Comparison of ENCODE assay signal across 14 cellular contexts in the genomic region with DNA sequence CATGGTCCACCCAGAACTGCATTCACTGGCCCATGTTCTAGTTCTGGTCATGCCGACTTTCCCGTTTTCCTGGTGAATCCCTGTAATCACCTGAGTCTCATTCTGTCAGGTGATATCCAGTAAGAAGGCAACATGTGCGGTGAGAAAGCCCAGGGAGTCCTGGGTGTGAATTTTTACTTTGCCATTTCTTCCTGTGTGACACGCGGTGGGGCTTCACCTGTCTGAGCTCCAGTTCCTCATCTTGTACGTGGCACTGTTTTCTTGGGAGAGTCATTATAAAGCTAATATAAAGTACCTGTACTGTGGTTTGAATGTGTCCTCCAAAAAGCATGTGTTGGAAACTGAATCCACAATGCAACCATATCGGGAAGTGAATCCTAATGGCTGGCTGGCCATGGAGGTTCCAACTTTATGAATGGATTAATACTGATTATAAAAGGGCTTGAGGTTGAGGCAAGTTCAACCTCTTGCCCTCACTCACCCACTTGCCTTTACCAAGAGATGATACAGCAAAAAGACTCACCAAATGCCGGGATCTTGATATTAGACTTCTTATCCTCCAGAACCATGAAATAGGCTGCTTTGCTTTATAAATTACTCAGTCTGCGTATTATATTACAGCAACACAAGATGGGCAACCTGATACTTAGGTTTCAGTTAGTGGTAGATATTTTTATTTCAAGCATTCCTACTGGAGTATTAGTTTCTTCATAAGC.
DNase-seq lines count a peak whose midpoint lies in the region; ATAC-seq and TF ChIP-seq lines count a peak whose summit lies in the region.
"Had no signal": no experiment of that assay in that cellular context is flagged by ENCODE, and none has a peak within 500 bp of the region (broad histone marks: within the 10 kb centered on the region; RNA-seq: fewer than 3 reads in every experiment).

No MANE protein-coding gene starts in this region.

- TF ChIP-seq POLR2A in NB4 (IDR thresholded peaks at IDR 0.05; ENCODE audit: extremely low read depth, insufficient read length): no peak

- H3K27ac Mint-ChIP-seq in activated naive CD8-positive, alpha-beta T cell treated with anti-CD3 and anti-CD28 coated beads, Interleukin-2, amount 50 U/mL, for 24 hours: peak overlapping the region; percentile 84

- H3K36me3 ChIP-seq in neutrophil: peaks cover 53% of the 10 kb centered on the region

- H3K4me1 ChIP-seq in neutrophil (ENCODE audit: control insufficient read depth in 1 of 2, insufficient read depth in 1 of 2, low read depth in 1 of 2, low read length in 1 of 2): peaks cover 73 to 79% of the 10 kb centered on the region in 2 experiments

- TF ChIP-seq CTCF in NB4 (IDR thresholded peaks at IDR 0.05; ENCODE audit: low read depth, low read length): peak; percentile 1
- TF ChIP-seq CTCF in neutrophil (IDR thresholded peaks at IDR 0.05): no peak

- H3K27me3 Mint-ChIP-seq in activated naive CD8-positive, alpha-beta T cell treated with anti-CD3 and anti-CD28 coated beads, Interleukin-2, amount 50 U/mL, for 24 hours: no peaks in the 10 kb centered on the region

- peak overlapping the region; percentile 98 for H3K27ac ChIP-seq in neutrophil

- no peaks in the 10 kb centered on the region for H3K27me3 ChIP-seq in neutrophil

- peak overlapping the region; percentile 95 for H3K4me3 Mint-ChIP-seq in activated naive CD8-positive, alpha-beta T cell treated with anti-CD3 and anti-CD28 coated beads, Interleukin-2, amount 50 U/mL, for 24 hours

- H3K4me3 ChIP-seq in NB4 (ENCODE audit: low read depth, low read length) (no peak overlapping the region), neutrophil (ENCODE audit: low read depth in 1 of 2, low read length in 1 of 2) (peak overlapping the region in 1 of 2 experiments; percentile 94)
- H3K4me3 ChIP-seq: skin epidermis had no signal

- no peaks in the 10 kb centered on the region for H3K9me3 Mint-ChIP-seq in activated naive CD8-positive, alpha-beta T cell treated with anti-CD3 and anti-CD28 coated beads, Interleukin-2, amount 50 U/mL, for 24 hours

- peak; percentile 39 to 51 for DNase-seq in activated CD4-positive, alpha-beta T cell treated with anti-CD3 and anti-CD28 coated beads for 4 hours
- DNase-seq in activated CD4-positive, alpha-beta T cell treated with anti-CD3 and anti-CD28 coated beads for 48 hours: no peak
- DNase-seq in NB4 (ENCODE audit: low read depth) (no peak), OCI-M2 (lab: John Stamatoyannopoulos, UW; ENCODE audit: unreplicated experiment) (no peak)
- no peak for DNase-seq in activated naive CD8-positive, alpha-beta T cell treated with anti-CD3 and anti-CD28 coated beads, Interleukin-2, amount 50 U/mL, for 24 hours
- DNase-seq: KG1, left cardiac atrium, NCI-H1930, NCI-H748 treated with DMSO at 0.1 percent for 48 hours had no signal

- H3K9me3 ChIP-seq in neutrophil: peaks cover 4% of the 10 kb centered on the region

- H3K4me1 Mint-ChIP-seq in activated naive CD8-positive, alpha-beta T cell treated with anti-CD3 and anti-CD28 coated beads, Interleukin-2, amount 50 U/mL, for 24 hours: peaks cover 65% of the 10 kb centered on the region

- H3K36me3 Mint-ChIP-seq in activated naive CD8-positive, alpha-beta T cell treated with anti-CD3 and anti-CD28 coated beads, Interleukin-2, amount 50 U/mL, for 24 hours (ENCODE audit: low read depth): peaks cover 51% of the 10 kb centered on the region

- ATAC-seq in activated naive CD8-positive, alpha-beta T cell treated with anti-CD3 and anti-CD28 coated beads, Interleukin-2, amount 50 U/mL, for 24 hours: no peak
- ATAC-seq in HG03095 (IDR thresholded peaks at IDR 0.05; ENCODE audit: unreplicated experiment) (no peak), GM21723 (IDR thresholded peaks at IDR 0.05; ENCODE audit: unreplicated experiment) (no peak)
- ATAC-seq: left cardiac atrium, Right ventricle myocardium inferior had no signal

Comparison
In these comparisons a context has a peak if more than half of its experiments do, and no peak if none do; other contexts are left out.
1. DNase-seq: peak in activated CD4-positive, alpha-beta T cell treated with anti-CD3 and anti-CD28 coated beads for 4 hours (2 of 2); none in activated CD4-positive, alpha-beta T cell treated with anti-CD3 and anti-CD28 coated beads for 48 hours (single experiment), NB4 (single experiment), activated naive CD8-positive, alpha-beta T cell treated with anti-CD3 and anti-CD28 coated beads, Interleukin-2, amount 50 U/mL, for 24 hours (single experiment) and OCI-M2 (single experiment).